In genomic region chr14:56145181-56145580, GRCh38 we compare ENCODE assay signal across 28 cellular contexts. TPM values are rescaled to one million over a fixed set of nuclear protein-coding genes. Genes with fewer than 3 reads are reported as not detected.
DNase-seq lines count a peak whose midpoint lies in the region; ATAC-seq and TF ChIP-seq lines count a peak whose summit lies in the region.
"Had no signal": no experiment of that assay in that cellular context is flagged by ENCODE, and none has a peak within 500 bp of the region (broad histone marks: within the 10 kb centered on the region; RNA-seq: fewer than 3 reads in every experiment).

No MANE protein-coding gene starts in this region.

- H3K4me1 Mint-ChIP-seq in type B pancreatic cell (ENCODE audit: unreplicated experiment) = peaks cover 39% of the 10 kb centered on the region

- no peak overlapping the region for H3K9ac ChIP-seq in adipocyte (ENCODE audit: low read length)
- H3K9ac ChIP-seq: KMS-11 had no signal

- H3K27me3 Mint-ChIP-seq in type B pancreatic cell = no peaks in the 10 kb centered on the region
- H3K27me3 Mint-ChIP-seq: activated CD4-positive, alpha-beta memory T cell treated with anti-CD3 and anti-CD28 coated beads for 36 hours; CD4-positive, CD25-positive, alpha-beta regulatory T cell; naive B cell had no signal

- H3K27me3 ChIP-seq in adipocyte (replicated peaks; ENCODE audit: control insufficient read depth, insufficient read depth, low read length) = no peaks in the 10 kb centered on the region
- H3K27me3 ChIP-seq: colonic mucosa, tibial nerve had no signal

- ATAC-seq in GM19452 (IDR thresholded peaks at IDR 0.05; ENCODE audit: unreplicated experiment) = no peak
- ATAC-seq: activated CD4-positive, CD25-positive, alpha-beta regulatory T cell treated with anti-CD3 and anti-CD28 coated beads, Interleukin-2, amount 50 U/mL, for 24 hours had no signal

- TF ChIP-seq CTCF in fibroblast of pulmonary artery (IDR thresholded peaks at IDR 0.05; ENCODE audit: low read length, missing control alignments) (no peak), type B pancreatic cell (conservative IDR thresholded peaks at IDR 0.05) (no peak), foreskin fibroblast (IDR thresholded peaks at IDR 0.05; ENCODE audit: low read depth, low read length) (no peak)

- H3K9me3 ChIP-seq in adipocyte (ENCODE audit: control insufficient read depth, low read length) = no peaks in the 10 kb centered on the region
- H3K9me3 ChIP-seq: colonic mucosa, HAP-1, tibial nerve had no signal

- peak overlapping the region; percentile 24 for H3K4me3 ChIP-seq in adipocyte (ENCODE audit: low read length)
- no peak overlapping the region for H3K4me3 ChIP-seq in fibroblast of pulmonary artery (replicated peaks; ENCODE audit: low read depth, low read length)
- H3K4me3 ChIP-seq in foreskin fibroblast (ENCODE audit: low read depth in 1 of 2, low read length in 2 of 2) = no peak overlapping the region
- H3K4me3 ChIP-seq: colonic mucosa, HAP-1, tibial nerve had no signal

- H3K36me3 ChIP-seq in adipocyte (ENCODE audit: control insufficient read depth, insufficient read depth, low read length, severe bottlenecking) = no peaks in the 10 kb centered on the region
- H3K36me3 ChIP-seq: colonic mucosa, HAP-1, tibial nerve had no signal

- peaks cover 17% of the 10 kb centered on the region for H3K4me1 ChIP-seq in adipocyte (ENCODE audit: control insufficient read depth, insufficient read depth, low read length)
- H3K4me1 ChIP-seq: colonic mucosa had no signal

- peak overlapping the region; percentile 55 for H3K27ac Mint-ChIP-seq in type B pancreatic cell
- H3K27ac Mint-ChIP-seq: activated CD4-positive, alpha-beta memory T cell treated with anti-CD3 and anti-CD28 coated beads for 36 hours; activated naive CD4-positive, alpha-beta T cell treated with anti-CD3 and anti-CD28 coated beads for 36 hours; activated T-cell treated with anti-CD3 and anti-CD28 coated beads, Interleukin-2, amount 50 U/mL, for 72 hours; CD4-positive, CD25-positive, alpha-beta regulatory T cell; stimulated activated effector memory CD8-positive, alpha-beta T cell treated with anti-CD3 and anti-CD28 coated beads, Interleukin-12 subunit alpha, Interleukin-12 subunit beta, amount 100 ng/mL, for 72 hours had no signal

- H3K9me3 Mint-ChIP-seq in type B pancreatic cell = peaks cover 5% of the 10 kb centered on the region
- H3K9me3 Mint-ChIP-seq: activated CD4-positive, alpha-beta memory T cell treated with anti-CD3 and anti-CD28 coated beads for 36 hours; activated naive CD4-positive, alpha-beta T cell treated with anti-CD3 and anti-CD28 coated beads for 36 hours; activated T-cell treated with anti-CD3 and anti-CD28 coated beads, Interleukin-2, amount 50 U/mL, for 72 hours; CD4-positive, CD25-positive, alpha-beta regulatory T cell; naive B cell; stimulated activated effector memory CD8-positive, alpha-beta T cell treated with anti-CD3 and anti-CD28 coated beads, Interleukin-12 subunit alpha, Interleukin-12 subunit beta, amount 100 ng/mL, for 72 hours had no signal

- DNase-seq in DMS 273 (lab: John Stamatoyannopoulos, UW; ENCODE audit: unreplicated experiment) = peak; percentile 63
- DNase-seq in DMS 273 treated with DMSO at 0.1 percent for 48 hours (lab: John Stamatoyannopoulos, UW) = no peak
- peak; percentile 39 for DNase-seq in adipocyte (ENCODE audit: low read depth)
- peak; percentile 54 for DNase-seq in fibroblast of pulmonary artery (ENCODE audit: low read depth)
- no peak for DNase-seq in type B pancreatic cell (ENCODE audit: extremely low spot score, unreplicated experiment)
- DNase-seq in foreskin fibroblast = no peak
- DNase-seq in GDM1 (lab: John Stamatoyannopoulos, UW) = no peak
- DNase-seq: activated naive CD4-positive, alpha-beta T cell treated with anti-CD3 and anti-CD28 coated beads for 36 hours; activated T-cell treated with anti-CD3 and anti-CD28 coated beads, Interleukin-2, amount 50 U/mL, for 72 hours; amniotic stem cell; Calu3; CD4-positive, CD25-positive, alpha-beta regulatory T cell; colonic mucosa; effector memory CD4-positive, alpha-beta T cell; midbrain; naive B cell; NCI-H1436; NCI-H2107; NCI-H345; Right ventricle myocardium superior; stimulated activated CD4-positive, alpha-beta T cell treated with anti-CD3 and anti-CD28 coated beads, Interleukin-15, amount 100 ng/mL, for 24 hours had no signal

- H3K36me3 Mint-ChIP-seq in type B pancreatic cell = peaks cover 5% of the 10 kb centered on the region
- H3K36me3 Mint-ChIP-seq: CD4-positive, CD25-positive, alpha-beta regulatory T cell; naive B cell; stimulated activated effector memory CD8-positive, alpha-beta T cell treated with anti-CD3 and anti-CD28 coated beads, Interleukin-12 subunit alpha, Interleukin-12 subunit beta, amount 100 ng/mL, for 72 hours had no signal

- peak overlapping the region; percentile 26 for H3K4me3 Mint-ChIP-seq in type B pancreatic cell
- H3K4me3 Mint-ChIP-seq: activated CD4-positive, alpha-beta memory T cell treated with anti-CD3 and anti-CD28 coated beads for 36 hours; activated naive CD4-positive, alpha-beta T cell treated with anti-CD3 and anti-CD28 coated beads for 36 hours; activated T-cell treated with anti-CD3 and anti-CD28 coated beads, Interleukin-2, amount 50 U/mL, for 72 hours; CD4-positive, CD25-positive, alpha-beta regulatory T cell; naive B cell; stimulated activated effector memory CD8-positive, alpha-beta T cell treated with anti-CD3 and anti-CD28 coated beads, Interleukin-12 subunit alpha, Interleukin-12 subunit beta, amount 100 ng/mL, for 72 hours had no signal

RNA-seq across cellular contexts. Expression of gene PELI2, which starts 27.0 kb away (rescaled TPM):
- 11.8 and 33.7 TPM in 2 replicates for total RNA-seq in type B pancreatic cell (ENCODE audit: low replicate concordance)

Comparison
In these comparisons a context has a peak if more than half of its experiments do, and no peak if none do; other contexts are left out.
1. DNase-seq: peak in DMS 273 (single experiment), adipocyte (single experiment) and fibroblast of pulmonary artery (single experiment); none in DMS 273 treated with DMSO at 0.1 percent for 48 hours (single experiment), type B pancreatic cell (single experiment), foreskin fibroblast (0 of 2) and GDM1 (single experiment).